1 cellular context compared by ENCODE assay signal in genomic region chr10:12482586-12482985, GRCh38.
TF ChIP-seq lines count a peak whose summit lies in the region.

No MANE protein-coding gene starts in this region.

TF ChIP-seq in GM12878, 131 proteins besides CTCF, POLR2A, EP300 and RAD21 (continued from another document):
- TF ChIP-seq TCF3 (IDR thresholded peaks at IDR 0.05; ENCODE audit: borderline replicate concordance, insufficient read depth, low read depth, low read length) (no peak), HSF1 (IDR thresholded peaks at IDR 0.05; ENCODE audit: low read depth, low read length) (no peak), PRDM15 (CRISPR knock-in tag; IDR thresholded peaks at IDR 0.05) (no peak), MTA2 (IDR thresholded peaks at IDR 0.05; ENCODE audit: low read depth) (peak; percentile 34), ZNF687 (IDR thresholded peaks at IDR 0.05) (no peak), MEF2A (IDR thresholded peaks at IDR 0.05; ENCODE audit: insufficient read depth, low read depth, low read length) (no peak), ATF7 (IDR thresholded peaks at IDR 0.05; ENCODE audit: low read depth) (0 out of 2 replicates have a peak, but pooled peaks have one; percentile 19), WRNIP1 (IDR thresholded peaks at IDR 0.05; ENCODE audit: borderline replicate concordance, low read depth, low read length) (no peak), CBX5 (IDR thresholded peaks at IDR 0.05; ENCODE audit: low read depth) (no peak), REST (IDR thresholded peaks at IDR 0.05; ENCODE audit: low read depth, low read length) (peak; percentile 43; the same call in 1 of the 2 replicates), FOS (IDR thresholded peaks at IDR 0.05; ENCODE audit: borderline replicate concordance, extremely low read depth, insufficient read length) (no peak), BMI1 (IDR thresholded peaks at IDR 0.05; ENCODE audit: borderline replicate concordance) (no peak), ZSCAN29 (IDR thresholded peaks at IDR 0.05) (no peak), STAT3 (IDR thresholded peaks at IDR 0.05; ENCODE audit: low read depth, low read length) (no peak), ZBED1 (IDR thresholded peaks at IDR 0.05; ENCODE audit: borderline replicate concordance) (no peak)
